Comparison of ENCODE assay signal across 10 cellular contexts in the genomic region with DNA sequence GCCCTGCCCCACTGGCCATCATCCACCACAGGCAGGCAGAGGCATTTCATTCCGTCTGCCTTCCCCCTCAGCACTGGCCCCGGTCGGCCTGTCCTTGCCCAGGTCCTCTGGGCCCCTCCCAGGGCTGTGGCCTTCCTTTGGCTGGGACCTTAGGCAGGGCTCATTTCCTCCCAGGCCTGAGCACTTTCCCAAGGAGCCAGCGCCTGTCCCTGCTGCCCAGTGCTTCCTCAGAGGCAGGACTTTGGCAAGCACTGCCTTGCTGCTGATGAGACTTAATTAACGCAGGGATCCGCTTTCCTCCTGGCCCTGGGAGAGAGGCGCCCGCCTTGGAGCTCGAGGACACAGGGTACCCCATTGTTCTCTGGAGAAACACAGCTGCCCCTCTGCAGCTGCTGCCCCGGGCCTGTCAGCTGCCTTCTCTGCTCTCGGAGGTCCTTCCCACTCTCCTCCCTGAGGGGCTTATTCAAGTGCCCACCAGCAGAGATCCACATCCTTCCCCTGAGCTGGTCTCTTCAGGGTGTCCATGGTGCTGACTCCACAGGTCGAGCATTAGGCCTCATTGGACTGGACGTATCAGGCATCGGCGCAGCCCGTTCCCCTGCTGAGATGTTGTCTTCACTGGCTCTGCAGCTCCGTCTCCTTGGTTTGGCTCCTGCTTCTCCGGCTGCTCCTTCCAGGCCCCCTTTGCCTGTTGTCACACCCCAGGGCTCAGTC. TPM values are rescaled to one million over a fixed set of nuclear protein-coding genes. Genes with fewer than 3 reads are reported as not detected.
DNase-seq lines count a peak whose midpoint lies in the region; ATAC-seq and TF ChIP-seq lines count a peak whose summit lies in the region.
"Had no signal": no experiment of that assay in that cellular context is flagged by ENCODE, and none has a peak within 500 bp of the region (broad histone marks: within the 10 kb centered on the region; RNA-seq: fewer than 3 reads in every experiment).

No MANE protein-coding gene starts in this region.

- H3K27ac Mint-ChIP-seq in activated B cell treated with CpG ODN at 0.5 μM for 24 hours, result no peak overlapping the region
- no peak overlapping the region for H3K27ac Mint-ChIP-seq in HFFc6
- H3K27ac Mint-ChIP-seq in immature natural killer cell, result no peak overlapping the region
- H3K27ac Mint-ChIP-seq: activated naive CD4-positive, alpha-beta T cell treated with anti-CD3 and anti-CD28 coated beads for 36 hours had no signal

- no peaks in the 10 kb centered on the region for H3K36me3 Mint-ChIP-seq in activated B cell treated with CpG ODN at 0.5 μM for 24 hours (ENCODE audit: low read depth)
- peaks cover 14% of the 10 kb centered on the region; the same call in 1 of the 2 replicates for H3K36me3 Mint-ChIP-seq in HFFc6 (ENCODE audit: low read depth)
- H3K36me3 Mint-ChIP-seq in immature natural killer cell, result no peaks in the 10 kb centered on the region

- CTCF ChIA-PET in activated B cell treated with CpG ODN at 0.5 μM for 24 hours (lab: Charles Lee), result interaction anchor here (0.6 to 1.3 kb wide), 2 partner anchors 17 to 44 kb away, joined by 3 to 4 read pairs; no protein-coding TSS in a partner anchor

- H3K4me3 Mint-ChIP-seq in activated B cell treated with CpG ODN at 0.5 μM for 24 hours, result no peak overlapping the region
- no peak overlapping the region for H3K4me3 Mint-ChIP-seq in HFFc6
- no peak overlapping the region for H3K4me3 Mint-ChIP-seq in immature natural killer cell
- H3K4me3 Mint-ChIP-seq: activated naive CD4-positive, alpha-beta T cell treated with anti-CD3 and anti-CD28 coated beads for 36 hours had no signal

- H3K9me3 Mint-ChIP-seq in activated B cell treated with CpG ODN at 0.5 μM for 24 hours, result peaks cover 5% of the 10 kb centered on the region
- H3K9me3 Mint-ChIP-seq in HFFc6, result no peaks in the 10 kb centered on the region
- H3K9me3 Mint-ChIP-seq in immature natural killer cell, result no peaks in the 10 kb centered on the region
- H3K9me3 Mint-ChIP-seq: activated naive CD4-positive, alpha-beta T cell treated with anti-CD3 and anti-CD28 coated beads for 36 hours had no signal

- ATAC-seq in activated B cell treated with CpG ODN at 0.5 μM for 24 hours (ENCODE audit: low read depth), result no peak
- peak; percentile 54 for ATAC-seq in left ventricle myocardium superior
- ATAC-seq in sciatic nerve, result peak; percentile 8
- ATAC-seq: pancreas had no signal

- DNase-seq in GM03348 (ENCODE audit: low spot score) (peak; percentile 87), activated B cell treated with CpG ODN at 0.5 μM for 24 hours (peak; percentile 13), left ventricle myocardium superior (peak; percentile 64), sciatic nerve (ENCODE audit: low spot score) (no peak), activated gamma-delta T cell (lab: John Stamatoyannopoulos, UW) (no peak), HFFc6 (no peak), SHP77 (lab: John Stamatoyannopoulos, UW) (no peak), immature natural killer cell (no peak)
- DNase-seq: activated naive CD4-positive, alpha-beta T cell treated with anti-CD3 and anti-CD28 coated beads for 36 hours had no signal

- peaks cover 47% of the 10 kb centered on the region for H3K27me3 Mint-ChIP-seq in activated B cell treated with CpG ODN at 0.5 μM for 24 hours
- peaks cover 6% of the 10 kb centered on the region; the same call in 1 of the 2 replicates for H3K27me3 Mint-ChIP-seq in HFFc6 (ENCODE audit: insufficient read depth)
- peaks cover 2 to 6% (median 3%) of the 10 kb centered on the region in 3 donors for H3K27me3 Mint-ChIP-seq in immature natural killer cell (ENCODE audit: low read depth in 3 of 3)

- intact Hi-C loops in activated B cell treated with CpG ODN at 0.5 μM for 24 hours (cut with micrococcal nuclease), result no loop called here
- intact Hi-C loops in left ventricle myocardium superior (cut with micrococcal nuclease), result no loop called here
- intact Hi-C loops in sciatic nerve (cut with DNase I), result no loop called here

- POLR2A ChIA-PET in activated B cell treated with CpG ODN at 0.5 μM for 24 hours (lab: Charles Lee), result no interaction called here

- H3K4me1 Mint-ChIP-seq in activated B cell treated with CpG ODN at 0.5 μM for 24 hours (no peaks in the 10 kb centered on the region), HFFc6 (ENCODE audit: low read depth) (peaks cover 59% of the 10 kb centered on the region), immature natural killer cell (no peaks in the 10 kb centered on the region)

- TF ChIP-seq CTCF in activated B cell treated with CpG ODN at 0.5 μM for 24 hours (IDR thresholded peaks at IDR 0.05) (no peak), HFFc6 (IDR thresholded peaks at IDR 0.05) (no peak)

RNA-seq across cellular contexts. Expression of a gene that starts 42.9 kb away (rescaled TPM):
- total RNA-seq in activated B cell treated with CpG ODN at 0.5 μM for 24 hours (not detected in 2 replicates), left ventricle myocardium superior (29.6 TPM), sciatic nerve (57.2 TPM)
- total RNA-seq in HFFc6 (2021; fragmentation: NEBNext Ultra II Directional; extraction: Animal tissue kit (Norgen Biotek cat#: 25700)), result 10 to 100 TPM; 34.4 to 53.0 (median 45.5) TPM
- not detected for polyA plus RNA-seq in immature natural killer cell
- total RNA-seq: activated naive CD4-positive, alpha-beta T cell treated with anti-CD3 and anti-CD28 coated beads for 36 hours had no signal

Comparison
In these comparisons a context has a peak if more than half of its experiments do, and no peak if none do; other contexts are left out.
1. DNase-seq: peak in GM03348 (single experiment), activated B cell treated with CpG ODN at 0.5 μM for 24 hours (single experiment) and left ventricle myocardium superior (single experiment); none in sciatic nerve (single experiment), activated gamma-delta T cell (single experiment), HFFc6 (single experiment), SHP77 (0 of 2) and immature natural killer cell (0 of 3).
2. RNA of a gene that starts 42.9 kb away (total RNA-seq): 57.2 TPM in sciatic nerve (single experiment), 34.4 to 53.0 TPM in HFFc6 and 29.6 TPM in left ventricle myocardium superior (single experiment); not detected in activated B cell treated with CpG ODN at 0.5 μM for 24 hours; every median in the first group is over 10 times any median in the second.